14 cellular contexts compared by ENCODE assay signal in the genomic region with DNA sequence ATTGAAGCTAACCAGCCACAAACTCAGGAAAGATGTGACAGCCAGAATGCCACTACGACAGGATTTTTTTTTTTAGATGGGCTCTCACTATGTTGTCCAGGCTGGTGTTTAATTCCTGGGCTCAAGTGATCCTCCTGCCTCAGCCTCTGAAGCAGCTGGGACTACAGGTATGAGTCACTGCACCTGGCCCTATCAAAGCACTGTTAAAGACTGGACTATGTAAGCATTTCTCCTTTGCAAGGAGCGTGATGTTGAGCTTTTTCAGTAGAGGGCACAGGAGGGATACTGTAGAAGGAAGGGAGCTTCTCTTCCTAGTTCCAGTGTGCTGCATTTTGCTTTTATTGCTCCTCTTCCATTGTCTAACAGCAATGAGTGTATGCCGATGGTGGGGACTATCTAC. TPM values are rescaled to one million over a fixed set of nuclear protein-coding genes. Genes with fewer than 3 reads are reported as not detected.
DNase-seq lines count a peak whose midpoint lies in the region; ATAC-seq and TF ChIP-seq lines count a peak whose summit lies in the region.
"Had no signal": no experiment of that assay in that cellular context is flagged by ENCODE, and none has a peak within 500 bp of the region (broad histone marks: within the 10 kb centered on the region; RNA-seq: fewer than 3 reads in every experiment).

No MANE protein-coding gene starts in this region.

- RAD21 ChIA-PET in HCT116 (lab: Charles Lee; ENCODE audit: low non-redundant PET in 1 of 2, low total read pairs in 2 of 2, uncharacterized antibody in 2 of 2, unreplicated experiment in 2 of 2) = no interaction called here

- H3K9me3 Mint-ChIP-seq in activated T-cell treated with anti-CD3 and anti-CD28 coated beads, Interleukin-2, amount 50 U/mL, for 24 hours = no peaks in the 10 kb centered on the region
- H3K9me3 Mint-ChIP-seq: CD8-positive, alpha-beta T cell; memory B cell had no signal

- H3K27ac Mint-ChIP-seq in activated T-cell treated with anti-CD3 and anti-CD28 coated beads, Interleukin-2, amount 50 U/mL, for 24 hours = no peak overlapping the region
- H3K27ac Mint-ChIP-seq: CD8-positive, alpha-beta T cell; memory B cell had no signal

- BruUV-seq in HCT116 (replicated peaks; lab: Mats Ljungman, UMichigan) = no TSS peak

- H3K27me3 Mint-ChIP-seq in activated T-cell treated with anti-CD3 and anti-CD28 coated beads, Interleukin-2, amount 50 U/mL, for 24 hours = peaks cover 6% of the 10 kb centered on the region

- peak; percentile 80 for ATAC-seq in HCT116
- ATAC-seq in foreskin keratinocyte = peak; percentile 51
- ATAC-seq: CD8-positive, alpha-beta T cell had no signal

- H3K9ac ChIP-seq in HCT116 (ENCODE audit: low read length) = no peak overlapping the region

- H3K79me2 ChIP-seq in HCT116 (ENCODE audit: insufficient read depth, low read length) = no peaks in the 10 kb centered on the region

- H3K4me3 Mint-ChIP-seq in activated T-cell treated with anti-CD3 and anti-CD28 coated beads, Interleukin-2, amount 50 U/mL, for 24 hours = no peak overlapping the region
- H3K4me3 Mint-ChIP-seq: CD8-positive, alpha-beta T cell; memory B cell had no signal

- H3K4me1 Mint-ChIP-seq in activated T-cell treated with anti-CD3 and anti-CD28 coated beads, Interleukin-2, amount 50 U/mL, for 24 hours (ENCODE audit: low read depth) = no peaks in the 10 kb centered on the region

- H3K9me2 ChIP-seq in HCT116 (ENCODE audit: insufficient read depth) = no peaks in the 10 kb centered on the region

- TF ChIP-seq RAD21 in HCT116 (IDR thresholded peaks at IDR 0.05; ENCODE audit: low read depth) = no peak; the same call in 1 of the 2 replicates

- CTCF ChIA-PET in HCT116 (lab: Charles Lee) = interaction anchor here (0.6 kb wide), 1 partner anchor 64 kb away, joined by 3 read pairs; no protein-coding TSS in a partner anchor

- H3K9me3 ChIP-seq in HCT116 (ENCODE audit: control insufficient read depth in 1 of 2, insufficient read depth in 1 of 2, low read depth in 1 of 2, low read length in 2 of 2) = no peaks in the 10 kb centered on the region
- H3K9me3 ChIP-seq: colonic mucosa, SJCRH30 had no signal

- no peak for TF ChIP-seq POLR2A in HCT116 (IDR thresholded peaks at IDR 0.05; ENCODE audit: borderline replicate concordance, extremely low read depth, insufficient read depth, insufficient read length)

- no peak overlapping the region for H3K4me2 ChIP-seq in HCT116 (ENCODE audit: low read length)

- no peak overlapping the region for H3K4me3 ChIP-seq in HCT116 (replicated peaks in 1 of 2; ENCODE audit: low read depth in 1 of 2, low read length in 2 of 2)
- H3K4me3 ChIP-seq: colonic mucosa, SJCRH30 had no signal

- DNase-seq in DMS114 treated with DMSO at 0.1 percent for 48 hours (lab: John Stamatoyannopoulos, UW; ENCODE audit: unreplicated experiment) (peak; percentile 15), HCT116 (ENCODE audit: low read depth, low spot score) (no peak), RKO (ENCODE audit: low spot score) (peak; percentile 52), foreskin keratinocyte (peak; percentile 30 to 53), COR-L47 (lab: John Stamatoyannopoulos, UW) (no peak), AG08396 (ENCODE audit: low spot score) (no peak)
- DNase-seq in activated T-cell treated with anti-CD3 and anti-CD28 coated beads, Interleukin-2, amount 50 U/mL, for 24 hours = no peak
- DNase-seq: CD8-positive, alpha-beta T cell; colonic mucosa; MM.1S; NCI-H524; SJCRH30 had no signal

- no peak overlapping the region for H2AFZ ChIP-seq in HCT116 (ENCODE audit: low read depth, low read length, poor library complexity, severe bottlenecking)

- TF ChIP-seq CTCF in HCT116 (IDR thresholded peaks at IDR 0.05 in 2 of 3, conservative IDR thresholded peaks at IDR 0.05 in 1 of 3; ENCODE audit: borderline replicate concordance in 1 of 3, insufficient read depth in 1 of 3, low read depth in 2 of 3, low read length in 2 of 3) (no peak), foreskin keratinocyte (conservative IDR thresholded peaks at IDR 0.05) (peak; percentile 41)

- POLR2A ChIA-PET in HCT116 (lab: Charles Lee) = no interaction called here

- H3K4me1 ChIP-seq in HCT116 (ENCODE audit: control insufficient read depth in 1 of 2, insufficient read depth in 2 of 2, low read length in 2 of 2) = peaks cover 0 to 3% of the 10 kb centered on the region in 2 experiments; a peak in 1 of 4 replicates
- H3K4me1 ChIP-seq in foreskin keratinocyte = no peaks in the 10 kb centered on the region
- H3K4me1 ChIP-seq: colonic mucosa, SJCRH30 had no signal

- intact Hi-C loops in HCT116 (cut with micrococcal nuclease) = no loop called here

- no peaks in the 10 kb centered on the region for H3K36me3 ChIP-seq in HCT116 (ENCODE audit: control insufficient read depth in 1 of 2, insufficient read depth in 2 of 2, low read length in 2 of 2)
- H3K36me3 ChIP-seq: colonic mucosa, SJCRH30 had no signal

- no peaks in the 10 kb centered on the region for H3K36me3 Mint-ChIP-seq in activated T-cell treated with anti-CD3 and anti-CD28 coated beads, Interleukin-2, amount 50 U/mL, for 24 hours (ENCODE audit: low read depth)
- H3K36me3 Mint-ChIP-seq: CD8-positive, alpha-beta T cell; memory B cell had no signal

- no peaks in the 10 kb centered on the region for H4K20me1 ChIP-seq in HCT116 (ENCODE audit: insufficient read depth)

- H3K27me3 ChIP-seq in HCT116 (ENCODE audit: insufficient read depth, low read length) (no peaks in the 10 kb centered on the region), foreskin keratinocyte (peaks cover 2% of the 10 kb centered on the region)
- H3K27me3 ChIP-seq: colonic mucosa, SJCRH30 had no signal

- H3K27ac ChIP-seq in HCT116 (ENCODE audit: low read depth, low read length) (no peak overlapping the region), foreskin keratinocyte (no peak overlapping the region)
- H3K27ac ChIP-seq: colonic mucosa, HL-60, SJCRH30 had no signal

TF ChIP-seq in HCT116, 20 proteins besides CTCF, POLR2A, EP300 and RAD21:
- TF ChIP-seq JUND (IDR thresholded peaks at IDR 0.05) = no peak
- 0 out of 2 replicates have a peak, but pooled peaks have one; percentile 11 for TF ChIP-seq FOSL1 (IDR thresholded peaks at IDR 0.05; ENCODE audit: low read depth)
- TF ChIP-seq, protein P1, sequence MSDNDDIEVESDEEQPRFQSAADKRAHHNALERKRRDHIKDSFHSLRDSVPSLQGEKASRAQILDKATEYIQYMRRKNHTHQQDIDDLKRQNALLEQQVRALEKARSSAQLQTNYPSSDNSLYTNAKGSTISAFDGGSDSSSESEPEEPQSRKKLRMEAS (IDR thresholded peaks at IDR 0.05) = no peak

RNA-seq across cellular contexts. Expression of a gene that starts 35.8 kb away (rescaled TPM):
- 14.2 TPM for total RNA-seq in HCT116 (2021; ENCODE audit: unreplicated experiment)
- polyA plus RNA-seq in HCT116 (2012) = 9.1 and 11.0 TPM in 2 replicates
- 11.0 and 11.4 TPM in 2 replicates for total RNA-seq in foreskin keratinocyte
- polyA plus RNA-seq in foreskin keratinocyte = 8.8 and 9.6 TPM in 2 replicates

Comparison
In these comparisons a context has a peak if more than half of its experiments do, and no peak if none do; other contexts are left out.
1. DNase-seq: peak in DMS114 treated with DMSO at 0.1 percent for 48 hours (single experiment), RKO (single experiment) and foreskin keratinocyte (2 of 2); none in HCT116 (single experiment), COR-L47 (single experiment), activated T-cell treated with anti-CD3 and anti-CD28 coated beads, Interleukin-2, amount 50 U/mL, for 24 hours (single experiment) and AG08396 (single experiment).